In the genomic region with DNA sequence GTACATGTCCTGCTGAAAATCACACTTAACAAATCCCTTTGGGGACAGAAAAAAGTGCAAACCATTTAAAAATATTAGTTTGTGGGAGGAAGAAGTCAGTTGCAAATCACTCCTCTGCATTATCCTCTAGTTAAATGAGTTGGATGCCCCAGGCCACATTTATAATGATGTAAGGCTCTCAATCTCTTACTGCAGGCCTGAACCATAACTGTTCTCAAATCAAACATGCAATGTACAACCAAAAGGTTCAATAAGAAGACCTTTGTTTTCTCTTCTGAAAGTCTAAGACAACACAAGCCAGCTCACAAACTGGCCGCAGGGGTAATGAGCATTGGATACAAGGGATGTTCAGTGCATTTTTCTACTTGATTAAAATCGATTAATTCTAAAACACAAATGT, we compare ENCODE assay signal across 19 cellular contexts. TPM values are rescaled to one million over a fixed set of nuclear protein-coding genes. Genes with fewer than 3 reads are reported as not detected.
A peak's percentile ranks its signal among the peaks of the same experiment; 100 is the strongest.
DNase-seq lines count a peak whose midpoint lies in the region; ATAC-seq, FAIRE-seq and TF ChIP-seq lines count a peak whose summit lies in the region.
"Had no signal": no experiment of that assay in that cellular context is flagged by ENCODE, and none has a peak within 500 bp of the region (broad histone marks: within the 10 kb centered on the region; RNA-seq: fewer than 3 reads in every experiment).

No MANE protein-coding gene starts in this region.

- H3K4me3 Mint-ChIP-seq in nephron = no peak overlapping the region
- H3K4me3 Mint-ChIP-seq: B cell; CD4-positive, alpha-beta memory T cell had no signal

- no peaks in the 10 kb centered on the region for H3K36me3 ChIP-seq in IMR-90 (ENCODE audit: control insufficient read depth, insufficient read depth, low read length)
- H3K36me3 ChIP-seq in bronchial epithelial cell (ENCODE audit: control insufficient read depth, insufficient read depth, low read length) = no peaks in the 10 kb centered on the region

- H2BK5ac ChIP-seq in IMR-90 (ENCODE audit: low read depth, low read length, poor library complexity, severe bottlenecking) = peak overlapping the region; percentile 14

- H3K27me3 ChIP-seq in IMR-90 (ENCODE audit: control insufficient read depth, insufficient read depth, low read length) = no peaks in the 10 kb centered on the region
- H3K27me3 ChIP-seq in bronchial epithelial cell (ENCODE audit: control insufficient read depth, insufficient read depth, low read length) = no peaks in the 10 kb centered on the region

- H3K27ac Mint-ChIP-seq in nephron = peak overlapping the region; percentile 21 to 56 (median 49)
- H3K27ac Mint-ChIP-seq: B cell; CD4-positive, alpha-beta memory T cell had no signal

- H3K4me3 ChIP-seq in IMR-90 (ENCODE audit: insufficient read depth, low read depth, low read length) = no peak overlapping the region
- H3K4me3 ChIP-seq in bronchial epithelial cell (ENCODE audit: low read depth, low read length) = no peak overlapping the region

- H2BK120ac ChIP-seq in IMR-90 (ENCODE audit: low read depth, low read length) = peak overlapping the region; percentile 25; the same call in 1 of the 2 replicates

- H3K4me1 ChIP-seq in IMR-90 (ENCODE audit: control insufficient read depth, insufficient read depth, low read length) = peaks cover 23% of the 10 kb centered on the region

- no peak overlapping the region for H4K5ac ChIP-seq in IMR-90 (ENCODE audit: low read depth, low read length)

- no peak overlapping the region for H3K4me2 ChIP-seq in IMR-90 (ENCODE audit: low read depth, low read length)

- no peak for TF ChIP-seq CTCF in IMR-90 (conservative IDR thresholded peaks at IDR 0.05; ENCODE audit: low read depth, low read length)
- TF ChIP-seq CTCF in bronchial epithelial cell (IDR thresholded peaks at IDR 0.05; ENCODE audit: insufficient read depth, low read length, severe bottlenecking) = no peak
- TF ChIP-seq CTCF in nephron (IDR thresholded peaks at IDR 0.05; ENCODE audit: unreplicated experiment in 3 of 3) = no peak

- no CpG with 5 or more reads among the region's 2 CpGs for WGBS in IMR-90 (ENCODE audit: extremely low coverage in 2 of 2, insufficient read length in 1 of 2), 2 experiments

- H2AK5ac ChIP-seq in IMR-90 (ENCODE audit: low read depth, low read length) = no peak overlapping the region

- intact Hi-C loops in IMR-90 (cut with micrococcal nuclease) = no loop called here
- intact Hi-C loops in posterior vena cava (cut with DNase I) = no loop called here

- TF ChIP-seq RAD21 in IMR-90 (IDR thresholded peaks at IDR 0.05; ENCODE audit: low read length) = no peak

- H4K20me1 ChIP-seq in IMR-90 (ENCODE audit: insufficient read depth, low read length) = peaks cover 8% of the 10 kb centered on the region

- H3K27me3 Mint-ChIP-seq in nephron (ENCODE audit: low read depth) = no peaks in the 10 kb centered on the region

- CTCF ChIA-PET in IMR-90 (lab: Yijun Ruan, JAX) = interaction anchor here (0.6 to 1.6 kb wide), 2 partner anchors 52 to 93 kb away, joined by 3 to 6 read pairs; no protein-coding TSS in a partner anchor

- peak overlapping the region; percentile 40; the same call in 1 of the 2 replicates for H4K91ac ChIP-seq in IMR-90 (ENCODE audit: insufficient read depth, low read depth, low read length)

- H3K18ac ChIP-seq in IMR-90 (ENCODE audit: low read depth, low read length) = no peak overlapping the region

- dilution Hi-C loops in IMR-90 (cut with HindIII; ENCODE audit: low sequenced_read_pairs, unreplicated experiment) = no loop called here

- peaks cover 27% of the 10 kb centered on the region for H3K36me3 Mint-ChIP-seq in nephron (ENCODE audit: low read depth)
- H3K36me3 Mint-ChIP-seq: CD4-positive, alpha-beta memory T cell had no signal

- no peak for TF ChIP-seq POLR2A in IMR-90 (IDR thresholded peaks at IDR 0.05; ENCODE audit: low read depth, low read length)

- H3K9me3 ChIP-seq in IMR-90 (ENCODE audit: control insufficient read depth, insufficient read depth, low read length) = no peaks in the 10 kb centered on the region

- no peak overlapping the region; the same call in 1 of the 2 replicates for H3K23ac ChIP-seq in IMR-90 (ENCODE audit: low read depth, low read length)

- H3K4me1 Mint-ChIP-seq in nephron = peaks cover 21% of the 10 kb centered on the region
- H3K4me1 Mint-ChIP-seq: B cell; CD4-positive, alpha-beta memory T cell had no signal

- H3K56ac ChIP-seq in IMR-90 (ENCODE audit: extremely low read depth, insufficient read depth, low read length) = no peak overlapping the region

- no TSS peak for BruUV-seq in IMR-90 (replicated peaks; lab: Mats Ljungman, UMichigan)

- FAIRE-seq in bronchial epithelial cell (lab: Jason Lieb, UNC) = no peak
- FAIRE-seq: D721Med, HepG2 had no signal

- no peak overlapping the region for H4K8ac ChIP-seq in IMR-90 (ENCODE audit: low read depth in 2 of 2, low read length in 2 of 2)

- H2BK15ac ChIP-seq in IMR-90 (ENCODE audit: low read depth, low read length) = no peak overlapping the region

- peaks cover 10 to 76% of the 10 kb centered on the region in 2 experiments; a peak in 3 of 4 replicates for H3K79me1 ChIP-seq in IMR-90 (ENCODE audit: low read depth in 1 of 2, low read length in 2 of 2)

- H2AK9ac ChIP-seq in IMR-90 (replicated peaks; ENCODE audit: low read depth, low read length, poor library complexity) = no peak overlapping the region

- H3K9me1 ChIP-seq in IMR-90 (ENCODE audit: insufficient read depth, low read length) = peaks cover 21% of the 10 kb centered on the region

- H3K27ac ChIP-seq in IMR-90 (ENCODE audit: insufficient read depth, low read length) = no peak overlapping the region

- no peak overlapping the region for H3K14ac ChIP-seq in IMR-90 (replicated peaks; ENCODE audit: low read depth, low read length)

- H3K9me3 Mint-ChIP-seq in nephron = no peaks in the 10 kb centered on the region

- no peak overlapping the region for H2AFZ ChIP-seq in IMR-90 (replicated peaks; ENCODE audit: low read length, poor library complexity)

- in situ Hi-C loops in IMR-90 (cut with MboI; ENCODE audit: low sequenced_read_pairs) = no loop called here

- POLR2A ChIA-PET in IMR-90 (lab: Charles Lee; ENCODE audit: unreplicated experiment) = no interaction called here

- H3K4ac ChIP-seq in IMR-90 (ENCODE audit: low read depth, low read length) = 0 out of 2 replicates have a peak overlapping the region, but pooled peaks have one; percentile 26

- H3K9ac ChIP-seq in IMR-90 (ENCODE audit: low read depth, low read length) = no peak overlapping the region

- H2BK20ac ChIP-seq in IMR-90 (ENCODE audit: low read depth, low read length) = peak overlapping the region; percentile 6; the same call in 1 of the 2 replicates

- no peak for ATAC-seq in IMR-90 (ENCODE audit: low read depth)
- no peak for ATAC-seq in GM21529 (IDR thresholded peaks at IDR 0.05; ENCODE audit: unreplicated experiment)
- ATAC-seq: HepG2 had no signal

- DNase-seq in COLO829 (ENCODE audit: low spot score) (peak; percentile 84), IMR-90 (no peak), bronchial epithelial cell (ENCODE audit: low read depth) (peak; percentile 48), occipital lobe (lab: John Stamatoyannopoulos, UW) (no peak), posterior vena cava (ENCODE audit: low spot score) (no peak), cortex of kidney (lab: John Stamatoyannopoulos, UW) (no peak)
- DNase-seq: ACHN; CD4-positive, alpha-beta memory T cell; DND-41; GOT3; NCI-H1417; NCI-H2029 treated with DMSO at 0.1 percent for 48 hours; NCI-H524; SIG-M5 had no signal

TF ChIP-seq in IMR-90, 13 proteins besides CTCF, POLR2A, EP300 and RAD21:
- TF ChIP-seq CEBPB (IDR thresholded peaks at IDR 0.05; ENCODE audit: low read depth, low read length) (no peak), RCOR1 (IDR thresholded peaks at IDR 0.05; ENCODE audit: insufficient replicate concordance, low read length) (no peak), RFX5 (IDR thresholded peaks at IDR 0.05; ENCODE audit: low read depth, low read length) (no peak), MAZ (IDR thresholded peaks at IDR 0.05; ENCODE audit: borderline replicate concordance, low read depth, low read length) (no peak), FOS (IDR thresholded peaks at IDR 0.05; ENCODE audit: low read depth, low read length) (no peak), SMC3 (IDR thresholded peaks at IDR 0.05; ENCODE audit: low read depth, low read length) (no peak), MXI1 (IDR thresholded peaks at IDR 0.05; ENCODE audit: borderline replicate concordance, low read depth, low read length) (no peak), NFE2L2 (IDR thresholded peaks at IDR 0.05; ENCODE audit: low read depth, low read length) (no peak), BHLHE40 (IDR thresholded peaks at IDR 0.05; ENCODE audit: low read depth, low read length) (no peak), CHD1 (IDR thresholded peaks at IDR 0.05; ENCODE audit: low read depth, low read length) (no peak), MAFK (IDR thresholded peaks at IDR 0.05; ENCODE audit: low read depth, low read length) (no peak)
- TF ChIP-seq, protein P1, sequence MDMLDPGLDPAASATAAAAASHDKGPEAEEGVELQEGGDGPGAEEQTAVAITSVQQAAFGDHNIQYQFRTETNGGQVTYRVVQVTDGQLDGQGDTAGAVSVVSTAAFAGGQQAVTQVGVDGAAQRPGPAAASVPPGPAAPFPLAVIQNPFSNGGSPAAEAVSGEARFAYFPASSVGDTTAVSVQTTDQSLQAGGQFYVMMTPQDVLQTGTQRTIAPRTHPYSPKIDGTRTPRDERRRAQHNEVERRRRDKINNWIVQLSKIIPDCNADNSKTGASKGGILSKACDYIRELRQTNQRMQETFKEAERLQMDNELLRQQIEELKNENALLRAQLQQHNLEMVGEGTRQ (IDR thresholded peaks at IDR 0.05; ENCODE audit: low read depth, low read length) = no peak
- TF ChIP-seq, protein P2, sequence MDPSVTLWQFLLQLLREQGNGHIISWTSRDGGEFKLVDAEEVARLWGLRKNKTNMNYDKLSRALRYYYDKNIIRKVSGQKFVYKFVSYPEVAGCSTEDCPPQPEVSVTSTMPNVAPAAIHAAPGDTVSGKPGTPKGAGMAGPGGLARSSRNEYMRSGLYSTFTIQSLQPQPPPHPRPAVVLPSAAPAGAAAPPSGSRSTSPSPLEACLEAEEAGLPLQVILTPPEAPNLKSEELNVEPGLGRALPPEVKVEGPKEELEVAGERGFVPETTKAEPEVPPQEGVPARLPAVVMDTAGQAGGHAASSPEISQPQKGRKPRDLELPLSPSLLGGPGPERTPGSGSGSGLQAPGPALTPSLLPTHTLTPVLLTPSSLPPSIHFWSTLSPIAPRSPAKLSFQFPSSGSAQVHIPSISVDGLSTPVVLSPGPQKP (IDR thresholded peaks at IDR 0.05; ENCODE audit: borderline replicate concordance, low read depth, low read length) = no peak

RNA-seq across cellular contexts. Expression of a gene that starts 39.7 kb away (rescaled TPM):
- total RNA-seq in IMR-90 (2012; rRNA removed) (33.2 and 34.2 TPM in 2 replicates), bronchial epithelial cell (89.9 and 92.9 TPM in 2 replicates), occipital lobe (27.1 TPM), posterior vena cava (1,000 to 10,000 TPM; 1,930 to 2,920 TPM)
- polyA plus RNA-seq in IMR-90 (2012; rRNA removed) = 267 and 338 TPM in 2 replicates
- 354 and 595 TPM in 2 replicates for polyA plus RNA-seq in IMR-90 (2012; cell fraction: cytosol; rRNA removed)
- polyA plus RNA-seq in IMR-90 (2012; cell fraction: nucleus; rRNA removed; ENCODE audit: low replicate concordance) = 197 and 320 TPM in 2 replicates
- total RNA-seq: B cell; CD4-positive, alpha-beta memory T cell had no signal
- polyA plus RNA-seq: CD4-positive, alpha-beta memory T cell had no signal

Comparison
In these comparisons a context has a peak if more than half of its experiments do, and no peak if none do; other contexts are left out.
1. DNase-seq: peak in COLO829 (single experiment) and bronchial epithelial cell (single experiment); none in IMR-90 (single experiment), occipital lobe (single experiment), posterior vena cava (single experiment) and cortex of kidney (single experiment).
2. RNA of a gene that starts 39.7 kb away (total RNA-seq): 1,930 to 2,920 TPM in posterior vena cava; 89.9 to 92.9 TPM in bronchial epithelial cell, 33.2 to 34.2 TPM in IMR-90 and 27.1 TPM in occipital lobe (single experiment); every median in the first group is over 10 times any median in the second.